Comparison of ENCODE assay signal across 2 cellular contexts in genomic region chr5:176486189-176486757, GRCh38.
TF ChIP-seq lines count a peak whose summit lies in the region.

No MANE protein-coding gene starts in this region.

TF ChIP-seq in IMR-90, 13 proteins besides CTCF, POLR2A, EP300 and RAD21:
- no peak for TF ChIP-seq RCOR1 (IDR thresholded peaks at IDR 0.05; ENCODE audit: insufficient replicate concordance, low read length)
- TF ChIP-seq CHD1 (IDR thresholded peaks at IDR 0.05; ENCODE audit: low read depth, low read length), result no peak
- no peak for TF ChIP-seq BHLHE40 (IDR thresholded peaks at IDR 0.05; ENCODE audit: low read depth, low read length)
- no peak for TF ChIP-seq NFE2L2 (IDR thresholded peaks at IDR 0.05; ENCODE audit: low read depth, low read length)
- no peak for TF ChIP-seq FOS (IDR thresholded peaks at IDR 0.05; ENCODE audit: low read depth, low read length)
- TF ChIP-seq USF2 (IDR thresholded peaks at IDR 0.05; ENCODE audit: low read depth, low read length), result no peak
- no peak for TF ChIP-seq MXI1 (IDR thresholded peaks at IDR 0.05; ENCODE audit: borderline replicate concordance, low read depth, low read length)
- TF ChIP-seq RFX5 (IDR thresholded peaks at IDR 0.05; ENCODE audit: low read depth, low read length), result no peak
- TF ChIP-seq ELK1 (IDR thresholded peaks at IDR 0.05; ENCODE audit: borderline replicate concordance, low read depth, low read length), result no peak

TF ChIP-seq in HEK293T, 16 proteins besides CTCF, POLR2A, EP300 and RAD21:
- TF ChIP-seq TARDBP (IDR thresholded peaks at IDR 0.05), result no peak
TF ChIP-seq in HEK293T: peak in this region for 0.
